9 cellular contexts compared by ENCODE assay signal in genomic region chr14:99702115-99702514, GRCh38. TPM values are rescaled to one million over a fixed set of nuclear protein-coding genes. Genes with fewer than 3 reads are reported as not detected.
"Had no signal": no experiment of that assay in that cellular context is flagged by ENCODE, and none has a peak within 500 bp of the region (broad histone marks: within the 10 kb centered on the region; RNA-seq: fewer than 3 reads in every experiment).

No MANE protein-coding gene starts in this region.

- H3K4me3 Mint-ChIP-seq: IgD-negative memory B cell had no signal

- H3K27ac ChIP-seq: HL-60 had no signal

- H3K27ac Mint-ChIP-seq: IgD-negative memory B cell had no signal

- DNase-seq: IMR-90, KBM-7, KG1 had no signal

- H3K4me3 ChIP-seq: K562 had no signal

- ATAC-seq: HepG2, K562 had no signal

RNA-seq across cellular contexts. Expression of gene CYP46A1, which starts 18.0 kb away (rescaled TPM):
- total RNA-seq: HepG2, HT-29, HT1080, K562 had no signal
- polyA plus RNA-seq: HepG2, IgD-negative memory B cell, K562 had no signal

RNA-seq across cellular contexts. Expression of gene HHIPL1, which starts 57.2 kb away (rescaled TPM):
- total RNA-seq: HepG2, HT-29, HT1080, K562 had no signal
- polyA plus RNA-seq: HepG2, K562 had no signal
